ENCODE assay signal across 8 cellular contexts in the genomic region with DNA sequence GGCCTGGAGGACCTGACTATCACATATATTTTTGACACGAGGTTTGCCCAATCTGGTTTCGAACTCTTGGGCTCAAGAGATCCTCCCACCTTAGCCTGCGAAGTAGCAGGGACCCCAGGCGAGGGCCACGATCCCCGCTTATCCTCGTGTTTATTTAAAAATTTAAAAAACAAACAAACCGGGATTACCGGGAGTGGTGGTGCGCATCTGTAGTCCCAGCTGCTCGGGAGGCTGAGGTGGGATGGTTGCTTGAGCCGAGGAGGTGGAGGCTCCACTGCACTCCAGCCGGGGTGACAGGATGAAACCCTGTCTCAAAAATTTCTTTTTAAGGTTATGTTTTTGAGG. TPM values are rescaled to one million over a fixed set of nuclear protein-coding genes. Genes with fewer than 3 reads are reported as not detected.
DNase-seq lines count a peak whose midpoint lies in the region; FAIRE-seq and TF ChIP-seq lines count a peak whose summit lies in the region.

No MANE protein-coding gene starts in this region.

- H3K4me3 ChIP-seq in GM06990 (replicated peaks; ENCODE audit: low read depth, low read length): peak overlapping the region; percentile 100
- H3K4me3 ChIP-seq in Peyer's patch: peak overlapping the region; percentile 60 to 100 (median 98)
- H3K4me3 ChIP-seq in esophagus squamous epithelium: peak overlapping the region; percentile 83 to 100 (median 92)
- H3K4me3 ChIP-seq in parathyroid adenoma (ENCODE audit: low read depth, low read length): peak overlapping the region; percentile 83

- peak overlapping the region; percentile 64 for H3K4me2 ChIP-seq in parathyroid adenoma (ENCODE audit: low read length)

- peak overlapping the region; percentile 75 to 92 (median 86) for H3K27ac ChIP-seq in Peyer's patch
- peak overlapping the region; percentile 89 to 95 (median 92) for H3K27ac ChIP-seq in esophagus squamous epithelium
- H3K27ac ChIP-seq in parathyroid adenoma: no peak overlapping the region

- no peak for FAIRE-seq in urothelium cell line (lab: Jason Lieb, UNC)

- WGBS in esophagus squamous epithelium, 2 donors: 43 to 52% methylated on average over 10 to 13 of the region's 13 CpGs

- H3K27me3 ChIP-seq in GM06990 (replicated peaks; ENCODE audit: control insufficient read depth, insufficient read depth, low read length) (no peaks in the 10 kb centered on the region), Peyer's patch (no peaks in the 10 kb centered on the region), esophagus squamous epithelium (no peaks in the 10 kb centered on the region), parathyroid adenoma (ENCODE audit: control insufficient read depth, insufficient read depth, low read length) (no peaks in the 10 kb centered on the region)

- TF ChIP-seq CTCF in GM06990 (IDR thresholded peaks at IDR 0.05; ENCODE audit: insufficient read depth, low read length, poor library complexity, severe bottlenecking) (no peak), Peyer's patch (IDR thresholded peaks at IDR 0.05) (no peak), esophagus squamous epithelium (IDR thresholded peaks at IDR 0.05) (no peak), parathyroid adenoma (IDR thresholded peaks at IDR 0.05) (no peak)

- DNase-seq in GM06990 (ENCODE audit: extremely low read depth, insufficient read length) (no peak), Peyer's patch (no peak), esophagus squamous epithelium (lab: John Stamatoyannopoulos, UW) (no peak), urothelium cell line (ENCODE audit: low spot score) (no peak), NCI-H69 (lab: John Stamatoyannopoulos, UW) (no peak), pons (ENCODE audit: low spot score) (no peak), erythroblast (lab: John Stamatoyannopoulos, UW) (no peak)

- TF ChIP-seq POLR2A in Peyer's patch (IDR thresholded peaks at IDR 0.05) (no peak), esophagus squamous epithelium (IDR thresholded peaks at IDR 0.05) (no peak), erythroblast (IDR thresholded peaks at IDR 0.05; ENCODE audit: low read length) (no peak)

- peaks cover 2% of the 10 kb centered on the region for H3K36me3 ChIP-seq in GM06990 (ENCODE audit: control insufficient read depth, insufficient read depth, low read length)
- H3K36me3 ChIP-seq in Peyer's patch: peaks cover 0 to 26% (median 0%) of the 10 kb centered on the region in 3 donors
- peaks cover 0 to 31% (median 25%) of the 10 kb centered on the region in 3 donors for H3K36me3 ChIP-seq in esophagus squamous epithelium
- H3K36me3 ChIP-seq in parathyroid adenoma (ENCODE audit: control insufficient read depth, insufficient read depth, low read length): no peaks in the 10 kb centered on the region

- H3K9me3 ChIP-seq in Peyer's patch (no peaks in the 10 kb centered on the region), esophagus squamous epithelium (no peaks in the 10 kb centered on the region), parathyroid adenoma (ENCODE audit: control insufficient read depth, low read length) (no peaks in the 10 kb centered on the region)

- peaks cover 2% of the 10 kb centered on the region for H3K79me2 ChIP-seq in parathyroid adenoma

- H2AFZ ChIP-seq in parathyroid adenoma: peak overlapping the region; percentile 94

- no peak overlapping the region for H3K9ac ChIP-seq in parathyroid adenoma

- intact Hi-C loops in esophagus squamous epithelium (cut with DNase I): no loop called here

- peaks cover 0 to 14% (median 2%) of the 10 kb centered on the region in 4 donors for H3K4me1 ChIP-seq in Peyer's patch
- peaks cover 7 to 25% (median 10%) of the 10 kb centered on the region in 3 donors for H3K4me1 ChIP-seq in esophagus squamous epithelium
- H3K4me1 ChIP-seq in parathyroid adenoma: peaks cover 4% of the 10 kb centered on the region

RNA-seq across cellular contexts. Expression of gene EXOSC10, which starts 0.5 kb away (rescaled TPM):
- 100 to 1,000 TPM in 1 of 4 donors, 10 to 100 TPM in 3; 55.0 to 152 (median 71.7) TPM for total RNA-seq in Peyer's patch
- total RNA-seq in esophagus squamous epithelium: 10 to 100 TPM; 32.0 to 62.4 (median 40.8) TPM

RNA-seq across cellular contexts. Expression of gene SRM, which starts 40.3 kb away (rescaled TPM):
- 10 to 100 TPM in 3 of 4 donors, 1 to 10 TPM in 1; 9.3 to 38.6 (median 19.8) TPM for total RNA-seq in Peyer's patch
- total RNA-seq in esophagus squamous epithelium: 10 to 100 TPM; 21.7 to 79.8 (median 40.6) TPM

RNA-seq across cellular contexts. Expression of gene MASP2, which starts 53.1 kb away (rescaled TPM):
- total RNA-seq in Peyer's patch: not detected
- under 1 TPM in 1 of 4 donors, not detected in 3; 0.19 TPM for total RNA-seq in esophagus squamous epithelium
